Comparison of ENCODE assay signal across 1 cellular context in genomic region chr17:34980681-34981537, GRCh38.
A peak's percentile ranks its signal among the peaks of the same experiment; 100 is the strongest.
TF ChIP-seq lines count a peak whose summit lies in the region.

No MANE protein-coding gene starts in this region.

TF ChIP-seq in HEK293, 187 proteins besides CTCF, POLR2A, EP300 and RAD21 (continued from another document and continues in another):
- TF ChIP-seq ZNF473 (tag by site-specific recombination; IDR thresholded peaks at IDR 0.05) (no peak), GLIS1 (tag by site-specific recombination; IDR thresholded peaks at IDR 0.05) (peak; percentile 80), BCL11B (tag by site-specific recombination; IDR thresholded peaks at IDR 0.05; ENCODE audit: low read depth) (no peak), ZSCAN5A (tag by site-specific recombination; IDR thresholded peaks at IDR 0.05) (no peak), OSR2 (tag by site-specific recombination; IDR thresholded peaks at IDR 0.05) (peak; percentile 5; the same call in 1 of the 2 replicates), ZNF2 (tag by site-specific recombination; IDR thresholded peaks at IDR 0.05) (0 out of 2 replicates have a peak, but pooled peaks have one; percentile 15), ZBTB8A (tag by site-specific recombination; IDR thresholded peaks at IDR 0.05) (peak; percentile 54), ZBTB10 (tag by site-specific recombination; IDR thresholded peaks at IDR 0.05) (no peak), ZBTB7A (tag by site-specific recombination; IDR thresholded peaks at IDR 0.05; ENCODE audit: low read depth) (no peak; the same call in 1 of the 2 replicates), ELK4 (IDR thresholded peaks at IDR 0.05; ENCODE audit: borderline replicate concordance, low read depth, low read length) (no peak), ZNF549 (tag by site-specific recombination; IDR thresholded peaks at IDR 0.05) (no peak), ZNF654 (tag by site-specific recombination; IDR thresholded peaks at IDR 0.05; ENCODE audit: low read depth) (no peak), ZNF600 (tag by site-specific recombination; IDR thresholded peaks at IDR 0.05) (peak; percentile 51), ZNF132 (tag by site-specific recombination; IDR thresholded peaks at IDR 0.05; ENCODE audit: borderline replicate concordance) (no peak), ZBTB26 (tag by site-specific recombination; optimal IDR thresholded peaks at IDR 0.05) (peak; percentile 73), ZBTB20 (tag by site-specific recombination; IDR thresholded peaks at IDR 0.05) (peak; percentile 64), MZF1 (tag by site-specific recombination; IDR thresholded peaks at IDR 0.05; ENCODE audit: borderline replicate concordance) (no peak), ZNF16 (tag by site-specific recombination; IDR thresholded peaks at IDR 0.05; ENCODE audit: low read depth) (no peak), ZNF148 (tag by site-specific recombination; IDR thresholded peaks at IDR 0.05; ENCODE audit: borderline replicate concordance) (no peak), ZNF18 (tag by site-specific recombination; IDR thresholded peaks at IDR 0.05) (no peak), ZBTB49 (tag by site-specific recombination; IDR thresholded peaks at IDR 0.05; ENCODE audit: low read depth) (no peak), ZNF501 (tag by site-specific recombination; IDR thresholded peaks at IDR 0.05) (peak; percentile 66; the same call in 1 of the 2 replicates), ZBTB6 (tag by site-specific recombination; IDR thresholded peaks at IDR 0.05) (no peak), ZNF488 (tag by site-specific recombination; IDR thresholded peaks at IDR 0.05) (no peak), PRDM6 (tag by site-specific recombination; IDR thresholded peaks at IDR 0.05) (no peak), ZNF221 (tag by site-specific recombination; IDR thresholded peaks at IDR 0.05; ENCODE audit: borderline replicate concordance) (no peak), ZNF169 (tag by site-specific recombination; IDR thresholded peaks at IDR 0.05) (no peak), ZBTB21 (tag by site-specific recombination; IDR thresholded peaks at IDR 0.05) (no peak), ZNF521 (tag by site-specific recombination; IDR thresholded peaks at IDR 0.05) (no peak), ZNF362 (tag by site-specific recombination; IDR thresholded peaks at IDR 0.05) (no peak), ZNF223 (tag by site-specific recombination; IDR thresholded peaks at IDR 0.05) (no peak), IKZF3 (tag by site-specific recombination; IDR thresholded peaks at IDR 0.05) (no peak; the same call in 1 of the 2 replicates), ZFP3 (tag by site-specific recombination; IDR thresholded peaks at IDR 0.05; ENCODE audit: low read depth) (no peak; the same call in 1 of the 2 replicates), ZNF202 (tag by site-specific recombination; IDR thresholded peaks at IDR 0.05; ENCODE audit: borderline replicate concordance) (no peak), ZNF621 (tag by site-specific recombination; IDR thresholded peaks at IDR 0.05) (no peak), ZNF350 (tag by site-specific recombination; IDR thresholded peaks at IDR 0.05) (no peak), ZNF398 (tag by site-specific recombination; IDR thresholded peaks at IDR 0.05) (peak; percentile 48; the same call in 1 of the 2 replicates), MEIS1 (CRISPR knock-in tag; IDR thresholded peaks at IDR 0.05; ENCODE audit: borderline replicate concordance) (no peak)
